8 cellular contexts compared by ENCODE assay signal in the genomic region with DNA sequence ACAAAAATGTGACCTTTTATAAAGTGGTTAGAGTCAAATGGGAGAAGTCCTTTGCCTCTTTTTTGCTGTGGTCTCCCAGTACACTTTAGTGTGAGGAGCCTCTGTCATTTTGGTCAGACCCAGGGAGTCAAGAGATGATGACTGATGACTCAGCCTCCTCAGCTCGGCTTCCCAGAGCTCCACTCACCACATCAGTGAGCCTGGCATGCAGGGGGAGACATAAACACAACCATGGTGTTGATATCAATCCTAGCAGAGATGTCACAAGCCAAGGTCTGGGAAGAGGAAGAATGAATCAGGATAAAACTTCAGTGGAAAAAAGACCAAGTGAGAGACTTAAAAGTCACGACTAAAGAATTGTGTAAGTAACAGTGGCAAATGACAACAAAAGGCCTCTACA. TPM values are rescaled to one million over a fixed set of nuclear protein-coding genes. Genes with fewer than 3 reads are reported as not detected.
DNase-seq lines count a peak whose midpoint lies in the region; ATAC-seq and TF ChIP-seq lines count a peak whose summit lies in the region.

No MANE protein-coding gene starts in this region.

- H3K27ac Mint-ChIP-seq in MCF 10A (ENCODE audit: low read depth, unreplicated experiment) = peak overlapping the region; percentile 99

- POLR2A ChIA-PET in MCF 10A (lab: Yijun Ruan, JAX) = interaction anchor here (0.5 to 1.6 kb wide), 11 partner anchors 15 to 658 kb away, joined by 3 to 10 read pairs (median 3); a partner anchor contains a TSS

- TF ChIP-seq RAD21 in Ishikawa (IDR thresholded peaks at IDR 0.05; ENCODE audit: low read depth) = no peak

- WGBS in mesendoderm (ENCODE audit: extremely low coverage, insufficient coverage, low lambda C conversion rate) = no CpG with 5 or more reads among the region's 2 CpGs

- no peaks in the 10 kb centered on the region for H3K36me3 Mint-ChIP-seq in MCF 10A (ENCODE audit: insufficient read depth, unreplicated experiment)

- TF ChIP-seq CTCF in C4-2B (conservative IDR thresholded peaks at IDR 0.05) (no peak), MCF 10A (IDR thresholded peaks at IDR 0.05; ENCODE audit: unreplicated experiment) (no peak)

- peak overlapping the region; percentile 45 for H3K4me3 Mint-ChIP-seq in MCF 10A (ENCODE audit: unreplicated experiment)

- intact Hi-C loops in MCF 10A (cut with micrococcal nuclease) = loop anchor here (1.0 kb wide), 1 partner anchor 78 kb away; no protein-coding TSS in a partner anchor

- TF ChIP-seq EP300 in Ishikawa (IDR thresholded peaks at IDR 0.05; ENCODE audit: borderline replicate concordance) = peak; percentile 39; the same call in 1 of the 2 replicates

- DNase-seq in MCF 10A (ENCODE audit: unreplicated experiment) = peak; percentile 97
- peak; percentile 85 for DNase-seq in mesendoderm
- no peak for DNase-seq in activated CD4-positive, CD25-positive, alpha-beta regulatory T cell (lab: John Stamatoyannopoulos, UW)

- H3K9me3 Mint-ChIP-seq in MCF 10A (ENCODE audit: unreplicated experiment) = peaks cover 7% of the 10 kb centered on the region

- H3K18ac ChIP-seq in mesendoderm (ENCODE audit: low read length) = no peak overlapping the region

- H3K79me2 ChIP-seq in mesendoderm (ENCODE audit: control insufficient read depth, insufficient read depth, low read length) = no peaks in the 10 kb centered on the region

- no peak overlapping the region for H3K56ac ChIP-seq in mesendoderm (ENCODE audit: low read length)

- ATAC-seq in GM18498 (IDR thresholded peaks at IDR 0.05; ENCODE audit: unreplicated experiment) (no peak), GM18517 (IDR thresholded peaks at IDR 0.05; ENCODE audit: unreplicated experiment) (no peak), HG02885 (IDR thresholded peaks at IDR 0.05; ENCODE audit: poor library complexity, unreplicated experiment) (no peak)

- CTCF ChIA-PET in MCF 10A (lab: Yijun Ruan, JAX) = interaction anchor here (0.7 to 1.4 kb wide), 6 partner anchors 12 to 644 kb away, joined by 3 to 6 read pairs (median 4); no protein-coding TSS in a partner anchor

- H3K27me3 Mint-ChIP-seq in MCF 10A (ENCODE audit: insufficient read depth, unreplicated experiment) = no peaks in the 10 kb centered on the region

- no peak overlapping the region for H2BK15ac ChIP-seq in mesendoderm (replicated peaks; ENCODE audit: low read depth)

- H3K4ac ChIP-seq in mesendoderm (ENCODE audit: low read depth, low read length) = no peak overlapping the region

- H2BK120ac ChIP-seq in mesendoderm (ENCODE audit: low read depth, low read length) = no peak overlapping the region

- H3K23ac ChIP-seq in mesendoderm (ENCODE audit: low read length) = no peak overlapping the region

- peaks cover 63% of the 10 kb centered on the region for H3K4me1 Mint-ChIP-seq in MCF 10A (ENCODE audit: insufficient read depth, unreplicated experiment)

- peaks cover 2% of the 10 kb centered on the region for H3K4me1 ChIP-seq in mesendoderm (ENCODE audit: control insufficient read depth, low read depth, low read length)

- no peak overlapping the region for H3K4me2 ChIP-seq in mesendoderm (ENCODE audit: low read length)

- H3K36me3 ChIP-seq in mesendoderm (ENCODE audit: control insufficient read depth, insufficient read depth, low read length) = no peaks in the 10 kb centered on the region

- H3K27ac ChIP-seq in C4-2B (peak overlapping the region; percentile 16; the same call in 1 of the 2 replicates), mesendoderm (ENCODE audit: low read depth, low read length) (no peak overlapping the region)

- H2BK5ac ChIP-seq in mesendoderm (ENCODE audit: low read length) = no peak overlapping the region

- H4K8ac ChIP-seq in mesendoderm (ENCODE audit: low read depth, low read length) = no peak overlapping the region

- H3K4me3 ChIP-seq in mesendoderm (ENCODE audit: low read length) = no peak overlapping the region

- H2AK5ac ChIP-seq in mesendoderm (ENCODE audit: low read length) = no peak overlapping the region

- no peak overlapping the region for H3K9ac ChIP-seq in mesendoderm (ENCODE audit: low read length)

- no peaks in the 10 kb centered on the region for H3K27me3 ChIP-seq in mesendoderm (ENCODE audit: insufficient read depth, low read length, poor library complexity)

- no peaks in the 10 kb centered on the region for H3K79me1 ChIP-seq in mesendoderm (ENCODE audit: low read length)

- BruUV-seq in MCF 10A (replicated peaks; lab: Mats Ljungman, UMichigan) = no TSS peak

- no peak overlapping the region for H4K5ac ChIP-seq in mesendoderm (ENCODE audit: low read length)

TF ChIP-seq in Ishikawa, 13 proteins besides CTCF, POLR2A, EP300 and RAD21:
- TF ChIP-seq TEAD4 (IDR thresholded peaks at IDR 0.05) (peak; percentile 58), TAF1 (IDR thresholded peaks at IDR 0.05; ENCODE audit: low read depth) (no peak)
TF ChIP-seq in Ishikawa: peak in this region for 1.

RNA-seq across cellular contexts. Expression of a gene that starts 50.1 kb away (rescaled TPM):
- total RNA-seq in MCF 10A (2022) = 44.4 and 62.3 TPM in 2 replicates
- 106 TPM for polyA plus RNA-seq in mesendoderm (2013, experiment 1 of 2)
- polyA plus RNA-seq in mesendoderm (2013, experiment 2 of 2) = 110 TPM

Comparison
In these comparisons a context has a peak if more than half of its experiments do, and no peak if none do; other contexts are left out.
1. DNase-seq: peak in MCF 10A (single experiment) and mesendoderm (single experiment); none in activated CD4-positive, CD25-positive, alpha-beta regulatory T cell (0 of 4).